ENCODE assay signal across 8 cellular contexts in genomic region chr19:13208131-13208963, GRCh38. TPM values are rescaled to one million over a fixed set of nuclear protein-coding genes. Genes with fewer than 3 reads are reported as not detected.
DNase-seq lines count a peak whose midpoint lies in the region; ATAC-seq, FAIRE-seq and TF ChIP-seq lines count a peak whose summit lies in the region.

No MANE protein-coding gene starts in this region.

- H3K9me3 ChIP-seq in PC-9 (ENCODE audit: insufficient read depth, low read depth) (no peaks in the 10 kb centered on the region), left ventricle myocardium inferior (replicated peaks) (no peaks in the 10 kb centered on the region)

- no peak for TF ChIP-seq CTCF in D721Med (IDR thresholded peaks at IDR 0.05; ENCODE audit: insufficient read depth, missing control alignments)
- TF ChIP-seq CTCF in PC-9 (conservative IDR thresholded peaks at IDR 0.05) = no peak
- no peak for TF ChIP-seq CTCF in left ventricle myocardium inferior (IDR thresholded peaks at IDR 0.05; ENCODE audit: borderline replicate concordance)

- no peaks in the 10 kb centered on the region for H3K27me3 ChIP-seq in PC-9 (ENCODE audit: insufficient read depth, low read depth)
- no peaks in the 10 kb centered on the region for H3K27me3 ChIP-seq in left ventricle myocardium inferior (ENCODE audit: low read depth)

- DNase-seq in D721Med (ENCODE audit: insufficient read length, low spot score) (peak; percentile 5), HCEC 1CT (peak; percentile 45), PC-9 (no peak), left ventricle myocardium inferior (peak; percentile 39), NCI-H748 treated with DMSO at 0.1 percent for 48 hours (lab: John Stamatoyannopoulos, UW) (no peak)
- peak; percentile 74 for DNase-seq in activated naive CD4-positive, alpha-beta T cell treated with anti-CD3 and anti-CD28 coated beads, Interleukin-2, amount 50 U/mL, for 16 hours
- peak; percentile 35 to 62 for DNase-seq in stimulated activated CD4-positive, alpha-beta T cell treated with anti-CD3 and anti-CD28 coated beads, Interleukin-15, amount 100 ng/mL, for 48 hours (ENCODE audit: low read depth in 2 of 2)

- FAIRE-seq in D721Med (lab: Jason Lieb, UNC) = no peak

- no TSS peak for BruUV-seq in PC-9 (replicated peaks; lab: Mats Ljungman, UMichigan)

- ATAC-seq in HG03469 (IDR thresholded peaks at IDR 0.05; ENCODE audit: unreplicated experiment) = no peak

- no peak overlapping the region; the same call in 1 of the 2 replicates for H2AFZ ChIP-seq in PC-9

- H3K79me2 ChIP-seq in PC-9 (ENCODE audit: low read depth) = no peaks in the 10 kb centered on the region

- H3K4me1 ChIP-seq in PC-9 (replicated peaks; ENCODE audit: insufficient read depth) (no peaks in the 10 kb centered on the region; the same call in 1 of the 2 replicates), left ventricle myocardium inferior (peaks cover 4% of the 10 kb centered on the region)

- H3K27ac ChIP-seq in PC-9 (peak overlapping the region; percentile 70; the same call in 1 of the 2 replicates), left ventricle myocardium inferior (replicated peaks) (peak overlapping the region; percentile 83)

- H3K4me2 ChIP-seq in PC-9 = peak overlapping the region; percentile 91

- H4K20me1 ChIP-seq in PC-9 (ENCODE audit: insufficient read depth) = no peaks in the 10 kb centered on the region

- no peaks in the 10 kb centered on the region for H3K9me2 ChIP-seq in PC-9 (ENCODE audit: insufficient read depth)

- H3K36me3 ChIP-seq in PC-9 (ENCODE audit: low read depth) (no peaks in the 10 kb centered on the region), left ventricle myocardium inferior (no peaks in the 10 kb centered on the region)

- intact Hi-C loops in PC-9 (cut with micrococcal nuclease; ENCODE audit: unreplicated experiment) = no loop called here
- intact Hi-C loops in left ventricle myocardium inferior (cut with micrococcal nuclease) = no loop called here

- H3K4me3 ChIP-seq in PC-9 (peak overlapping the region; percentile 66), left ventricle myocardium inferior (peak overlapping the region; percentile 66)

- CTCF ChIA-PET in PC-9 (lab: Charles Lee) = interaction anchor here (0.6 kb wide), 1 partner anchor 77 kb away, joined by 5 read pairs; no protein-coding TSS in a partner anchor

- H3F3A ChIP-seq in PC-9 (ENCODE audit: insufficient read depth, low read depth) = peaks cover 10% of the 10 kb centered on the region; the same call in 1 of the 2 replicates

- POLR2A ChIA-PET in PC-9 (lab: Charles Lee; ENCODE audit: unreplicated experiment) = no interaction called here

RNA-seq across cellular contexts. Expression of gene IER2, which starts 58.1 kb away (rescaled TPM):
- total RNA-seq in PC-9 (2021) = 72.7 and 95.5 TPM in 2 replicates
- total RNA-seq in left ventricle myocardium inferior = 17.3 TPM

RNA-seq across cellular contexts. Expression of gene STX10, which starts 58.2 kb away (rescaled TPM):
- 86.2 and 89.6 TPM in 2 replicates for total RNA-seq in PC-9 (2021)
- 39.2 TPM for total RNA-seq in left ventricle myocardium inferior

Comparison
In these comparisons a context has a peak if more than half of its experiments do, and no peak if none do; other contexts are left out.
1. DNase-seq: peak in D721Med (single experiment), HCEC 1CT (single experiment), activated naive CD4-positive, alpha-beta T cell treated with anti-CD3 and anti-CD28 coated beads, Interleukin-2, amount 50 U/mL, for 16 hours (single experiment), left ventricle myocardium inferior (single experiment) and stimulated activated CD4-positive, alpha-beta T cell treated with anti-CD3 and anti-CD28 coated beads, Interleukin-15, amount 100 ng/mL, for 48 hours (2 of 2); none in PC-9 (0 of 2) and NCI-H748 treated with DMSO at 0.1 percent for 48 hours (single experiment).